27 cellular contexts compared by ENCODE assay signal in the genomic region with DNA sequence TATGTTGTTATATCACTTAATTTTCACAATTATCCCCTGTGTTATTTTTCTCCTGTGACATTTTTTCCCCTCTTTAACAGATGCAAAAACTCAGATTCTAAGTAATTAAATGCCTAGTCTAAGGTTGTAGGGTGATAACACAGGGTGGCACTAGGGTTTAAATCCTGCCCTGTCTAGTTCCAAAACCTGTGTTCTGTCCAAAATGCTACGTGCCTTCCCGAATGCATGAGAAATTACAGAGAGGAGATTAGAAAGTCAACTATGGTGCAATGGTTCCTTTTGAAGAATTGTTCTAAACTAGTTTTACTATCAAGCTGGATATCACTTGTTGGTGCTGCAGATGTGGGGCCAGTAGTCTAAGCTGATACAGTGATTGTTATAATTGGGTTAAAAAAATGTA.
"Had no signal": no experiment of that assay in that cellular context is flagged by ENCODE, and none has a peak within 500 bp of the region (broad histone marks: within the 10 kb centered on the region; RNA-seq: fewer than 3 reads in every experiment).

No MANE protein-coding gene starts in this region.

- H3K4me1 ChIP-seq: colonic mucosa, esophagus muscularis mucosa, esophagus squamous epithelium, gastrocnemius medialis, gastroesophageal sphincter, heart left ventricle, heart right ventricle had no signal

- H3K27me3 ChIP-seq: colonic mucosa, dorsolateral prefrontal cortex, esophagus muscularis mucosa, esophagus squamous epithelium, gastrocnemius medialis, gastroesophageal sphincter, heart left ventricle, heart right ventricle had no signal

- H3K36me3 ChIP-seq: colonic mucosa, esophagus muscularis mucosa, esophagus squamous epithelium, gastrocnemius medialis, gastroesophageal sphincter, heart left ventricle, heart right ventricle had no signal

- ATAC-seq: effector memory CD8-positive, alpha-beta T cell; esophagus mucosa; gastrocnemius medialis; gastroesophageal sphincter; heart left ventricle; heart right ventricle had no signal

- H3K27ac ChIP-seq: colonic mucosa, coronary artery, dorsolateral prefrontal cortex, epithelial cell of prostate, esophagus muscularis mucosa, esophagus squamous epithelium, gastrocnemius medialis, gastroesophageal sphincter, heart left ventricle, heart right ventricle had no signal

- DNase-seq: colonic mucosa; cortex of kidney; dermis blood vessel endothelial cell; dorsolateral prefrontal cortex; effector CD4-positive, alpha-beta T cell; effector CD8-positive, alpha-beta T cell; effector memory CD4-positive, alpha-beta T cell; effector memory CD8-positive, alpha-beta T cell; endodermal cell; erythroblast; esophagus squamous epithelium; foreskin fibroblast; foreskin melanocyte; gastrocnemius medialis; glutamatergic neuron; head of caudate nucleus; heart left ventricle; heart right ventricle had no signal

- FAIRE-seq: colon, endometrium, endothelial cell of umbilical vein, frontal cortex had no signal

- H3K4me3 ChIP-seq: colonic mucosa, coronary artery, dorsolateral prefrontal cortex, esophagus muscularis mucosa, esophagus squamous epithelium, gastrocnemius medialis, gastroesophageal sphincter, heart left ventricle, heart right ventricle had no signal

- H3K9me3 ChIP-seq: colonic mucosa, esophagus muscularis mucosa, esophagus squamous epithelium, gastrocnemius medialis, gastroesophageal sphincter, heart left ventricle, heart right ventricle had no signal
